ENCODE assay signal across 16 cellular contexts in the genomic region with DNA sequence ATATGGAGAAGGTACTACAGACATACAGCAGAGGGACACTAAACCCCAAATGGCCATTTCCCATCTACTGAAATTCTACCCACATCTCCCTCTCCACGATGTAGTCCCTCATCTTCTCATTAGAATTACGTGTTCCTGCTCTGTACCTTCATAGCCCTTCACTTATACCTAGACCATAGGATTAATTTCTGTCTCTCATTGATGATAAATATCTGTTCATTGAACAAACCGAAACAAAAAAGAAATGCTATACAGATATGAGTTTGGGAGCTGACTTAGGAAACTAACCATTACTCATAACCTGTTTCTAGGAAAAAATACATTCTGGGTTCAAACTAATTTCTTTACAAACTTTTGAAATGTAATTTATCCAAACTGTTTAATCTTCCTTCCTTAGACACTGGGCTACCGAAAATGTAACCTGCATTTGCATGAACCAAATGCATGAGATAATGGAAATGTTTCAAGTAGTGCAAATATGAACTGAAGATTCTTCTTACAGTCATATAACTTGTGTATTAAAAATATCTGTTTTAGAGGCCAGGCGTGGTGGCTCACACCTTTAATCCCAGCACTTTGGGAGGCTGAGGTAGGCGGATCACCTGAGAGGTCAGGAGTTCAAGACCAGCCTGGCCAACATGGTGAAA.
A peak's percentile ranks its signal among the peaks of the same experiment; 100 is the strongest.
DNase-seq lines count a peak whose midpoint lies in the region; ATAC-seq and TF ChIP-seq lines count a peak whose summit lies in the region.
"Had no signal": no experiment of that assay in that cellular context is flagged by ENCODE, and none has a peak within 500 bp of the region (broad histone marks: within the 10 kb centered on the region; RNA-seq: fewer than 3 reads in every experiment).

No MANE protein-coding gene starts in this region.

- no peak overlapping the region for H3K9ac ChIP-seq in endodermal cell (ENCODE audit: extremely low read depth, low read length, poor library complexity, severe bottlenecking)

- H3K4me1 Mint-ChIP-seq in activated naive CD4-positive, alpha-beta T cell treated with anti-CD3 and anti-CD28 coated beads for 36 hours (ENCODE audit: low read depth) = peaks cover 42% of the 10 kb centered on the region
- peaks cover 5% of the 10 kb centered on the region for H3K4me1 Mint-ChIP-seq in endodermal cell

- H3K4me1 ChIP-seq in endodermal cell (ENCODE audit: control insufficient read depth, insufficient read depth, low read length) = no peaks in the 10 kb centered on the region

- H3K27me3 Mint-ChIP-seq in activated naive CD4-positive, alpha-beta T cell treated with anti-CD3 and anti-CD28 coated beads for 36 hours (ENCODE audit: low read depth) = no peaks in the 10 kb centered on the region
- H3K27me3 Mint-ChIP-seq in endodermal cell (ENCODE audit: insufficient read depth) = no peaks in the 10 kb centered on the region

- intact Hi-C loops in activated naive CD4-positive, alpha-beta T cell treated with anti-CD3 and anti-CD28 coated beads for 36 hours (cut with micrococcal nuclease) = loop anchor here (1.0 kb wide), 2 partner anchors 22 to 27 kb away; no protein-coding TSS in a partner anchor
- intact Hi-C loops in Right ventricle myocardium inferior (cut with DNase I) = loop anchor here (10.0 kb wide), 2 partner anchors 115 to 195 kb away; no protein-coding TSS in a partner anchor

- H3K4me3 Mint-ChIP-seq in activated naive CD4-positive, alpha-beta T cell treated with anti-CD3 and anti-CD28 coated beads for 36 hours = no peak overlapping the region
- no peak overlapping the region for H3K4me3 Mint-ChIP-seq in endodermal cell

- no peaks in the 10 kb centered on the region for H3K27me3 ChIP-seq in endodermal cell (ENCODE audit: control insufficient read depth, insufficient read depth, low read length, poor library complexity, severe bottlenecking)

- peaks cover 24% of the 10 kb centered on the region for H3K36me3 Mint-ChIP-seq in activated naive CD4-positive, alpha-beta T cell treated with anti-CD3 and anti-CD28 coated beads for 36 hours (ENCODE audit: low read depth)
- no peaks in the 10 kb centered on the region for H3K36me3 Mint-ChIP-seq in endodermal cell (ENCODE audit: low read depth)

- CTCF ChIA-PET in activated naive CD4-positive, alpha-beta T cell treated with anti-CD3 and anti-CD28 coated beads for 36 hours (lab: Charles Lee) = interaction anchor here (0.5 to 0.6 kb wide), 2 partner anchors 33 to 496 kb away, joined by 3 to 4 read pairs; no protein-coding TSS in a partner anchor

- no peak for TF ChIP-seq CTCF in endodermal cell (conservative IDR thresholded peaks at IDR 0.05)

- H3K27ac Mint-ChIP-seq in activated naive CD4-positive, alpha-beta T cell treated with anti-CD3 and anti-CD28 coated beads for 36 hours = peak overlapping the region; percentile 42
- H3K27ac Mint-ChIP-seq in endodermal cell = no peak overlapping the region

- DNase-seq in NCI-H82 (lab: John Stamatoyannopoulos, UW) (peak; percentile 12), NCI-H82 treated with DMSO at 0.1 percent for 48 hours (lab: John Stamatoyannopoulos, UW; ENCODE audit: unreplicated experiment) (no peak), endodermal cell (no peak), Right ventricle myocardium inferior (ENCODE audit: missing footprints) (no peak), NCI-H1105 treated with DMSO at 0.1 percent for 48 hours (lab: John Stamatoyannopoulos, UW) (no peak)
- no peak for DNase-seq in activated naive CD4-positive, alpha-beta T cell treated with anti-CD3 and anti-CD28 coated beads for 36 hours
- no peak for DNase-seq in activated naive CD4-positive, alpha-beta T cell treated with Interleukin-2 at 50 U/mL for 16 hours
- DNase-seq in stimulated activated naive CD8-positive, alpha-beta T cell treated with anti-CD3 and anti-CD28 coated beads, Interleukin-15, Interleukin-2, amounts not matched to agents 100 U/mL and 50 U/mL, for 24 hours = no peak
- DNase-seq: COR-L47, DMS 273 treated with DMSO at 0.1 percent for 48 hours, DND-41, KG1, NCI-H187, NCI-H2107, NCI-H524 had no signal

- no peaks in the 10 kb centered on the region for H3K9me3 ChIP-seq in endodermal cell (ENCODE audit: control insufficient read depth, low read length)

- no peaks in the 10 kb centered on the region for H3K36me3 ChIP-seq in endodermal cell (ENCODE audit: control insufficient read depth, insufficient read depth, low read length)

- no peaks in the 10 kb centered on the region for H3K9me3 Mint-ChIP-seq in activated naive CD4-positive, alpha-beta T cell treated with anti-CD3 and anti-CD28 coated beads for 36 hours
- no peaks in the 10 kb centered on the region for H3K9me3 Mint-ChIP-seq in endodermal cell

- peak overlapping the region; percentile 99 for H3K27ac ChIP-seq in endodermal cell (ENCODE audit: low read depth, low read length)
- H3K27ac ChIP-seq: 22Rv1 had no signal

- WGBS in endodermal cell (ENCODE audit: insufficient coverage in 1 of 2, insufficient read length in 1 of 2), 2 experiments = 91 to 100% methylated on average over 2 to 6 of the region's 6 CpGs

- H3K4me3 ChIP-seq in endodermal cell (ENCODE audit: low read length) = no peak overlapping the region

- peak; percentile 47 for ATAC-seq in stimulated activated naive CD8-positive, alpha-beta T cell treated with anti-CD3 and anti-CD28 coated beads, Interleukin-15, Interleukin-2, amounts not matched to agents 100 U/mL and 50 U/mL, for 24 hours
- no peak for ATAC-seq in Right ventricle myocardium inferior
